ENCODE assay signal across 15 cellular contexts in genomic region chr10:77182803-77183202, GRCh38.
"Had no signal": no experiment of that assay in that cellular context is flagged by ENCODE, and none has a peak within 500 bp of the region (broad histone marks: within the 10 kb centered on the region; RNA-seq: fewer than 3 reads in every experiment).

No MANE protein-coding gene starts in this region.

- DNase-seq: activated CD4-positive, alpha-beta T cell treated with anti-CD3 and anti-CD28 coated beads, Interleukin-2, amount 10 ng/mL, durations not matched to agents 7 days and 5 days; activated CD8-positive, alpha-beta memory T cell treated with anti-CD3 and anti-CD28 coated beads for 24 hours; activated naive CD8-positive, alpha-beta T cell treated with anti-CD3 and anti-CD28 coated beads for 36 hours; amygdala; effector CD8-positive, alpha-beta T cell; foreskin keratinocyte; head of caudate nucleus; islet precursor cell; mesendoderm; nephron progenitor cell; occipital lobe; stimulated activated CD4-positive, alpha-beta T cell treated with anti-CD3 and anti-CD28 coated beads, Interleukin-1b, Interleukin-23, amount 100 ng/mL, for 48 hours; stimulated activated naive CD8-positive, alpha-beta T cell treated with anti-CD3 and anti-CD28 coated beads, Interleukin-15, amount 100 ng/mL, for 72 hours; testis had no signal

- H3K4me1 ChIP-seq: testis had no signal

- ATAC-seq: foreskin keratinocyte; sciatic nerve; stimulated activated naive CD8-positive, alpha-beta T cell treated with anti-CD3 and anti-CD28 coated beads, Interleukin-15, amount 100 ng/mL, for 72 hours had no signal

- H3K9me3 ChIP-seq: testis had no signal

- H3K27ac ChIP-seq: foreskin keratinocyte, testis had no signal

- H3K4me3 ChIP-seq: testis had no signal

- H3K27me3 ChIP-seq: foreskin keratinocyte, testis had no signal
